Comparison of ENCODE assay signal across 13 cellular contexts in genomic region chr4:15291133-15291532, GRCh38.
"Had no signal": no experiment of that assay in that cellular context is flagged by ENCODE, and none has a peak within 500 bp of the region (broad histone marks: within the 10 kb centered on the region; RNA-seq: fewer than 3 reads in every experiment).

No MANE protein-coding gene starts in this region.

- DNase-seq: activated CD4-positive, alpha-beta T cell treated with anti-CD3 and anti-CD28 coated beads for 1 hour; activated CD4-positive, alpha-beta T cell treated with anti-CD3 and anti-CD28 coated beads, Interleukin-2, amount 50 U/mL, for 48 hours; activated CD8-positive, alpha-beta memory T cell treated with anti-CD3 and anti-CD28 coated beads, Interleukin-2, amount 10 ng/mL, durations not matched to agents 7 days and 5 days; activated effector memory CD4-positive, alpha-beta T cell treated with anti-CD3 and anti-CD28 coated beads, Interleukin-2, amount 50 U/mL, for 16 hours; activated T-cell treated with anti-CD3 and anti-CD28 coated beads, Interleukin-2, amount 50 U/mL, for 24 hours; effector CD4-positive, alpha-beta T cell; heart left ventricle; left ventricle myocardium inferior; nephron progenitor cell; sigmoid colon; stimulated activated CD4-positive, alpha-beta T cell treated with anti-CD3 and anti-CD28 coated beads, Interleukin-2, amount 100 ng/mL, for 48 hours; stimulated activated CD8-positive, alpha-beta memory T cell treated with anti-CD3 and anti-CD28 coated beads, Interleukin-4, amount 100 ng/mL, for 48 hours; stimulated activated naive CD8-positive, alpha-beta T cell treated with anti-CD3 and anti-CD28 coated beads, Interleukin-15, Interleukin-2, amounts not matched to agents 100 U/mL and 50 U/mL, for 24 hours had no signal
